2 cellular contexts compared by ENCODE assay signal in the genomic region with DNA sequence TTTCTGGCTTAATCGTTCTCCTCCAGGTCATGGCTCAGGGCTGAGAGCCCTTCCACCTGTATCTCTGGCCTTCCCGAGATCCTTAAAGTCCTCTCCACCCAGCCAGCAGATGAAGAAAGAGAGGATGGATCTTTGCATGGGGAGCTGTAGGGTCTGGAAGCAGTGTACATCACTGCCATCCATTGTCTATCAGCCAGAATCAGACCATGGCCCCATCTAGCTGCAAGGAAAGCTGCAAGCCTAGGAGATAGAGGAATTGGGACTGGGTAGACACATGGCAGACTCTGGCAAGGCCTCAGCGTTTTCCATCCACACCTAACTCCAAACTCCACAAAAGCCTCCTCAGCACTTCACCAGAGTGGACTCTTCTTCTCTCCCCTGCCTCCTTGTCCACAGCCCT.
TF ChIP-seq lines count a peak whose summit lies in the region.

No MANE protein-coding gene starts in this region.

TF ChIP-seq in IMR-90, 13 proteins besides CTCF, POLR2A, EP300 and RAD21:
- TF ChIP-seq MAZ (IDR thresholded peaks at IDR 0.05; ENCODE audit: borderline replicate concordance, low read depth, low read length) (no peak), MAFK (IDR thresholded peaks at IDR 0.05; ENCODE audit: low read depth, low read length) (no peak), BHLHE40 (IDR thresholded peaks at IDR 0.05; ENCODE audit: low read depth, low read length) (no peak), ELK1 (IDR thresholded peaks at IDR 0.05; ENCODE audit: borderline replicate concordance, low read depth, low read length) (no peak), RCOR1 (IDR thresholded peaks at IDR 0.05; ENCODE audit: insufficient replicate concordance, low read length) (no peak), RFX5 (IDR thresholded peaks at IDR 0.05; ENCODE audit: low read depth, low read length) (no peak), NFE2L2 (IDR thresholded peaks at IDR 0.05; ENCODE audit: low read depth, low read length) (no peak), CHD1 (IDR thresholded peaks at IDR 0.05; ENCODE audit: low read depth, low read length) (no peak), FOS (IDR thresholded peaks at IDR 0.05; ENCODE audit: low read depth, low read length) (no peak), SMC3 (IDR thresholded peaks at IDR 0.05; ENCODE audit: low read depth, low read length) (no peak), MXI1 (IDR thresholded peaks at IDR 0.05; ENCODE audit: borderline replicate concordance, low read depth, low read length) (no peak), CEBPB (IDR thresholded peaks at IDR 0.05; ENCODE audit: low read depth, low read length) (no peak), USF2 (IDR thresholded peaks at IDR 0.05; ENCODE audit: low read depth, low read length) (no peak)

TF ChIP-seq in WTC11, 78 proteins besides CTCF, POLR2A, EP300 and RAD21:
- TF ChIP-seq MXD4 (CRISPR knock-in tag; IDR thresholded peaks at IDR 0.05; ENCODE audit: borderline replicate concordance), result no peak
- TF ChIP-seq GABPB1 (CRISPR knock-in tag; IDR thresholded peaks at IDR 0.05), result no peak
- no peak for TF ChIP-seq STAT6 (CRISPR knock-in tag; conservative IDR thresholded peaks at IDR 0.05; ENCODE audit: low read depth)
- no peak for TF ChIP-seq HMGXB4 (CRISPR knock-in tag; IDR thresholded peaks at IDR 0.05)
- TF ChIP-seq ZNF317 (CRISPR knock-in tag; IDR thresholded peaks at IDR 0.05; ENCODE audit: borderline replicate concordance, low read depth), result no peak
TF ChIP-seq in WTC11: peak in this region for 0.
